19 cellular contexts compared by ENCODE assay signal in the genomic region with DNA sequence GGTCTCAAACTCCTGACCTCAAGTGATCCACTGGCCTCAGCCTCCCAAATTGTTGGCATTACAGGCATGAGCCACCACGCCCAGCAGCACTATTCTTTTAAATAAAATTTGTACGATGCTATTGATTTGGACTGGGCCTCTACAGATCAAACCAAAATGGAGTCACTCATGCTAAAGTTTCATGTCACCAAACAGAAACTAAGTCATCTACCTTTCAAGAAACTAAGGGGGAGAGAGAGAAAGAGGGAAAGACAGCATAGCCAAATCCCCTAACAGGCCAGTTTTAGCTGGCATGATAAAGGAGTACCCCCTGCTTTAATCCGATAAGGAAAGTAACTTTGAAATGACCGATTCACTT.
"Had no signal": no experiment of that assay in that cellular context is flagged by ENCODE, and none has a peak within 500 bp of the region (broad histone marks: within the 10 kb centered on the region; RNA-seq: fewer than 3 reads in every experiment).

No MANE protein-coding gene starts in this region.

- H3K9me3 Mint-ChIP-seq: activated CD8-positive, alpha-beta T cell treated with anti-CD3 and anti-CD28 coated beads for 36 hours; activated naive CD8-positive, alpha-beta T cell treated with anti-CD3 and anti-CD28 coated beads for 36 hours; activated T-helper 2 cell treated with anti-CD3 and anti-CD28 coated beads, Interferon-gamma antibody, Interleukin-2, Interleukin-4, amounts not matched to agents 10 μg/mL and 5 μg/mL and 100 μg/mL, durations not matched to agents 14 hours and 24 hours and 36 hours; naive thymus-derived CD8-positive, alpha-beta T cell; stimulated activated effector memory CD8-positive, alpha-beta T cell treated with anti-CD3 and anti-CD28 coated beads, Interleukin-12 subunit alpha, Interleukin-12 subunit beta, amount 100 ng/mL, for 72 hours had no signal

- H3K27ac ChIP-seq: vagina had no signal

- H3K27ac Mint-ChIP-seq: activated CD8-positive, alpha-beta memory T cell treated with anti-CD3 and anti-CD28 coated beads, Interleukin-2, amount 10 ng/mL, durations not matched to agents 7 days and 5 days; naive thymus-derived CD8-positive, alpha-beta T cell; type B pancreatic cell had no signal

- H3K36me3 ChIP-seq: heart right ventricle, thoracic aorta, vagina had no signal

- DNase-seq: activated CD8-positive, alpha-beta memory T cell treated with anti-CD3 and anti-CD28 coated beads, Interleukin-2, amount 10 ng/mL, durations not matched to agents 7 days and 5 days; activated naive CD4-positive, alpha-beta T cell; activated naive CD8-positive, alpha-beta T cell treated with anti-CD3 and anti-CD28 coated beads for 36 hours; amniotic stem cell; cortex of kidney; heart right ventricle; kidney; naive thymus-derived CD8-positive, alpha-beta T cell; small intestine; stimulated activated CD4-positive, alpha-beta T cell treated with anti-CD3 and anti-CD28 coated beads, Interleukin-2, amount 100 ng/mL, for 24 hours had no signal

- H3K9me3 ChIP-seq: heart right ventricle, thoracic aorta, vagina had no signal

- H3K4me3 Mint-ChIP-seq: activated CD8-positive, alpha-beta memory T cell treated with anti-CD3 and anti-CD28 coated beads, Interleukin-2, amount 10 ng/mL, durations not matched to agents 7 days and 5 days; activated CD8-positive, alpha-beta T cell treated with anti-CD3 and anti-CD28 coated beads for 36 hours; activated naive CD8-positive, alpha-beta T cell treated with anti-CD3 and anti-CD28 coated beads for 36 hours; naive thymus-derived CD8-positive, alpha-beta T cell; stimulated activated effector memory CD8-positive, alpha-beta T cell treated with anti-CD3 and anti-CD28 coated beads, Interleukin-12 subunit alpha, Interleukin-12 subunit beta, amount 100 ng/mL, for 72 hours; type B pancreatic cell had no signal

- H3K4me1 ChIP-seq: vagina had no signal

- ATAC-seq: heart right ventricle; left lobe of liver; naive thymus-derived CD8-positive, alpha-beta T cell; sciatic nerve had no signal

- H3K27me3 ChIP-seq: heart right ventricle, vagina had no signal

- H3K36me3 Mint-ChIP-seq: activated CD8-positive, alpha-beta memory T cell treated with anti-CD3 and anti-CD28 coated beads, Interleukin-2, amount 10 ng/mL, durations not matched to agents 7 days and 5 days; activated naive CD8-positive, alpha-beta T cell treated with anti-CD3 and anti-CD28 coated beads for 36 hours; naive thymus-derived CD8-positive, alpha-beta T cell; stimulated activated effector memory CD8-positive, alpha-beta T cell treated with anti-CD3 and anti-CD28 coated beads, Interleukin-12 subunit alpha, Interleukin-12 subunit beta, amount 100 ng/mL, for 72 hours; type B pancreatic cell had no signal

- H3K4me3 ChIP-seq: heart right ventricle, lung, thoracic aorta, vagina had no signal
